Comparison of ENCODE assay signal across 17 cellular contexts in genomic region chr2:172919732-172920131, GRCh38.
DNase-seq lines count a peak whose midpoint lies in the region; ATAC-seq and TF ChIP-seq lines count a peak whose summit lies in the region.
"Had no signal": no experiment of that assay in that cellular context is flagged by ENCODE, and none has a peak within 500 bp of the region (broad histone marks: within the 10 kb centered on the region; RNA-seq: fewer than 3 reads in every experiment).

No MANE protein-coding gene starts in this region.

- CTCF ChIA-PET in Calu3 (lab: Charles Lee) = interaction anchor here (1.1 kb wide), 1 partner anchor 11 kb away, joined by 3 read pairs; no protein-coding TSS in a partner anchor

- H3K4me3 Mint-ChIP-seq in Calu3 (ENCODE audit: low read depth, unreplicated experiment) = no peak overlapping the region
- H3K4me3 Mint-ChIP-seq: activated naive CD4-positive, alpha-beta T cell treated with anti-CD3 and anti-CD28 coated beads for 36 hours; type B pancreatic cell had no signal

- H3K27ac Mint-ChIP-seq in Calu3 (ENCODE audit: unreplicated experiment) = no peak overlapping the region
- H3K27ac Mint-ChIP-seq: activated naive CD4-positive, alpha-beta T cell treated with anti-CD3 and anti-CD28 coated beads for 36 hours; type B pancreatic cell had no signal

- no peaks in the 10 kb centered on the region for H3K4me1 Mint-ChIP-seq in Calu3 (ENCODE audit: low read depth, unreplicated experiment)

- TF ChIP-seq CTCF in Peyer's patch (IDR thresholded peaks at IDR 0.05) = no peak
- no peak for TF ChIP-seq CTCF in esophagus muscularis mucosa (IDR thresholded peaks at IDR 0.05)
- no peak for TF ChIP-seq CTCF in Calu3 (IDR thresholded peaks at IDR 0.05; ENCODE audit: unreplicated experiment)

- WGBS in esophagus muscularis mucosa = 99% methylated on average over 5 of the region's 5 CpGs

- intact Hi-C loops in esophagus muscularis mucosa (cut with DNase I) (no loop called here), Calu3 (cut with micrococcal nuclease; ENCODE audit: unreplicated experiment) (no loop called here)

- no peaks in the 10 kb centered on the region for H3K36me3 ChIP-seq in Peyer's patch
- no peaks in the 10 kb centered on the region for H3K36me3 ChIP-seq in esophagus muscularis mucosa
- H3K36me3 ChIP-seq: SJCRH30 had no signal

- H3K27ac ChIP-seq in Peyer's patch (no peak overlapping the region), esophagus muscularis mucosa (replicated peaks in 1 of 4) (no peak overlapping the region)
- H3K27ac ChIP-seq: SJCRH30 had no signal

- TF ChIP-seq EP300 in esophagus muscularis mucosa (IDR thresholded peaks at IDR 0.05) = no peak

- no peaks in the 10 kb centered on the region for H3K9me3 Mint-ChIP-seq in Calu3 (ENCODE audit: low read depth, unreplicated experiment)
- H3K9me3 Mint-ChIP-seq: activated naive CD4-positive, alpha-beta T cell treated with anti-CD3 and anti-CD28 coated beads for 36 hours; type B pancreatic cell had no signal

- H3K4me3 ChIP-seq in Peyer's patch (no peak overlapping the region), esophagus muscularis mucosa (no peak overlapping the region)
- H3K4me3 ChIP-seq: SJCRH30 had no signal

- TF ChIP-seq POLR2A in Peyer's patch (IDR thresholded peaks at IDR 0.05) = no peak
- TF ChIP-seq POLR2A in esophagus muscularis mucosa (IDR thresholded peaks at IDR 0.05; ENCODE audit: low read depth) = no peak

- H3K27me3 ChIP-seq in Peyer's patch (no peaks in the 10 kb centered on the region), esophagus muscularis mucosa (no peaks in the 10 kb centered on the region)
- H3K27me3 ChIP-seq: SJCRH30 had no signal

- DNase-seq in Peyer's patch (no peak), esophagus muscularis mucosa (ENCODE audit: extremely low spot score) (no peak), cortex of kidney (lab: John Stamatoyannopoulos, UW) (no peak), Calu3 (no peak)
- DNase-seq: activated naive CD4-positive, alpha-beta T cell treated with anti-CD3 and anti-CD28 coated beads for 36 hours; DMS 273 treated with DMSO at 0.1 percent for 48 hours; HCEC 1CT; kidney glomerular epithelial cell; NCI-H748 treated with DMSO at 0.1 percent for 48 hours; posterior cingulate gyrus; SJCRH30; stimulated activated CD4-positive, alpha-beta T cell treated with anti-CD3 and anti-CD28 coated beads, Interleukin-15, amount 100 ng/mL, for 24 hours had no signal

- H3K27me3 Mint-ChIP-seq in Calu3 (ENCODE audit: unreplicated experiment) = no peaks in the 10 kb centered on the region
- H3K27me3 Mint-ChIP-seq: type B pancreatic cell had no signal

- peak; percentile 75 for ATAC-seq in GM18498 (IDR thresholded peaks at IDR 0.05; ENCODE audit: unreplicated experiment)
- peak; percentile 80 for ATAC-seq in GM19438 (IDR thresholded peaks at IDR 0.05; ENCODE audit: low read depth, unreplicated experiment)
- peak; percentile 83 for ATAC-seq in HG02763 (IDR thresholded peaks at IDR 0.05; ENCODE audit: unreplicated experiment)
- ATAC-seq in HG03469 (IDR thresholded peaks at IDR 0.05; ENCODE audit: unreplicated experiment) = peak; percentile 62

- H3K9me3 ChIP-seq in Peyer's patch (no peaks in the 10 kb centered on the region), esophagus muscularis mucosa (no peaks in the 10 kb centered on the region)
- H3K9me3 ChIP-seq: SJCRH30 had no signal

- no TSS peak for BruUV-seq in Calu3 (replicated peaks; lab: Mats Ljungman, UMichigan)

- no peaks in the 10 kb centered on the region for H3K4me1 ChIP-seq in Peyer's patch
- peaks cover 0 to 13% (median 9%) of the 10 kb centered on the region in 4 donors for H3K4me1 ChIP-seq in esophagus muscularis mucosa

- no peaks in the 10 kb centered on the region for H3K36me3 Mint-ChIP-seq in Calu3 (ENCODE audit: insufficient read depth, unreplicated experiment)
- H3K36me3 Mint-ChIP-seq: type B pancreatic cell had no signal
